16 cellular contexts compared by ENCODE assay signal in genomic region chr4:38620025-38620424, GRCh38.
"Had no signal": no experiment of that assay in that cellular context is flagged by ENCODE, and none has a peak within 500 bp of the region (broad histone marks: within the 10 kb centered on the region; RNA-seq: fewer than 3 reads in every experiment).

No MANE protein-coding gene starts in this region.

- H3K79me2 ChIP-seq: parathyroid adenoma had no signal

- H3K9me3 Mint-ChIP-seq: activated naive CD8-positive, alpha-beta T cell treated with anti-CD3 and anti-CD28 coated beads, Interleukin-2, amount 10 ng/mL, durations not matched to agents 7 days and 5 days; activated T-helper 1 cell treated with anti-CD3 and anti-CD28 coated beads, Interleukin-12 subunit alpha, Interleukin-12 subunit beta, Interleukin-2, Interleukin-4 antibody, amounts not matched to agents 30 ng/mL and 10 ng/mL and 1 ng/mL, durations not matched to agents 14 hours and 24 hours and 36 hours; central memory CD8-positive, alpha-beta T cell; immature natural killer cell; stimulated activated memory B cell treated with anti-CD40 and anti-IgM and Interleukin-4, amounts not matched to agents 10 μg/mL and 1 μg/mL and 100 μg/mL, for 72 hours had no signal

- H3K9me3 ChIP-seq: lower lobe of right lung, tibial nerve had no signal

- ATAC-seq: stimulated activated memory B cell treated with anti-CD40 and anti-IgM and Interleukin-4, amounts not matched to agents 10 μg/mL and 1 μg/mL and 100 μg/mL, for 72 hours had no signal

- H3K4me3 ChIP-seq: lower lobe of right lung, tibial nerve had no signal

- H3K27me3 Mint-ChIP-seq: activated naive CD8-positive, alpha-beta T cell treated with anti-CD3 and anti-CD28 coated beads, Interleukin-2, amount 10 ng/mL, durations not matched to agents 7 days and 5 days; central memory CD8-positive, alpha-beta T cell; stimulated activated memory B cell treated with anti-CD40 and anti-IgM and Interleukin-4, amounts not matched to agents 10 μg/mL and 1 μg/mL and 100 μg/mL, for 72 hours had no signal

- H3K27ac ChIP-seq: brain microvascular endothelial cell, lower lobe of right lung, parathyroid adenoma, tibial nerve had no signal

- H2AFZ ChIP-seq: parathyroid adenoma had no signal

- H3K27me3 ChIP-seq: brain microvascular endothelial cell, tibial nerve had no signal

- H3K4me1 Mint-ChIP-seq: stimulated activated memory B cell treated with anti-CD40 and anti-IgM and Interleukin-4, amounts not matched to agents 10 μg/mL and 1 μg/mL and 100 μg/mL, for 72 hours had no signal

- H3K36me3 Mint-ChIP-seq: stimulated activated memory B cell treated with anti-CD40 and anti-IgM and Interleukin-4, amounts not matched to agents 10 μg/mL and 1 μg/mL and 100 μg/mL, for 72 hours had no signal

- H3K36me3 ChIP-seq: brain microvascular endothelial cell, lower lobe of right lung, tibial nerve had no signal

- H3K9ac ChIP-seq: parathyroid adenoma had no signal

- H3K4me3 Mint-ChIP-seq: activated naive CD8-positive, alpha-beta T cell treated with anti-CD3 and anti-CD28 coated beads, Interleukin-2, amount 10 ng/mL, durations not matched to agents 7 days and 5 days; activated T-helper 1 cell treated with anti-CD3 and anti-CD28 coated beads, Interleukin-12 subunit alpha, Interleukin-12 subunit beta, Interleukin-2, Interleukin-4 antibody, amounts not matched to agents 30 ng/mL and 10 ng/mL and 1 ng/mL, durations not matched to agents 14 hours and 24 hours and 36 hours; central memory CD8-positive, alpha-beta T cell; immature natural killer cell; stimulated activated memory B cell treated with anti-CD40 and anti-IgM and Interleukin-4, amounts not matched to agents 10 μg/mL and 1 μg/mL and 100 μg/mL, for 72 hours had no signal

- DNase-seq: activated naive CD4-positive, alpha-beta T cell; activated naive CD8-positive, alpha-beta T cell treated with anti-CD3 and anti-CD28 coated beads, Interleukin-2, amount 10 ng/mL, durations not matched to agents 7 days and 5 days; anterior cingulate cortex; brain microvascular endothelial cell; cortex of kidney; effector CD8-positive, alpha-beta T cell; head of caudate nucleus; immature natural killer cell; lower lobe of right lung; stimulated activated CD4-positive, alpha-beta T cell treated with anti-CD3 and anti-CD28 coated beads, Interleukin-12 subunit alpha, Interleukin-12 subunit beta, amount 100 ng/mL, for 4 hours; stimulated activated CD4-positive, alpha-beta T cell treated with anti-CD3 and anti-CD28 coated beads, Interleukin-2, amount 100 ng/mL, for 48 hours had no signal

- H3K27ac Mint-ChIP-seq: activated naive CD8-positive, alpha-beta T cell treated with anti-CD3 and anti-CD28 coated beads, Interleukin-2, amount 10 ng/mL, durations not matched to agents 7 days and 5 days; activated T-helper 1 cell treated with anti-CD3 and anti-CD28 coated beads, Interleukin-12 subunit alpha, Interleukin-12 subunit beta, Interleukin-2, Interleukin-4 antibody, amounts not matched to agents 30 ng/mL and 10 ng/mL and 1 ng/mL, durations not matched to agents 14 hours and 24 hours and 36 hours; immature natural killer cell; stimulated activated memory B cell treated with anti-CD40 and anti-IgM and Interleukin-4, amounts not matched to agents 10 μg/mL and 1 μg/mL and 100 μg/mL, for 72 hours had no signal
